Comparison of ENCODE assay signal across 27 cellular contexts in the genomic region with DNA sequence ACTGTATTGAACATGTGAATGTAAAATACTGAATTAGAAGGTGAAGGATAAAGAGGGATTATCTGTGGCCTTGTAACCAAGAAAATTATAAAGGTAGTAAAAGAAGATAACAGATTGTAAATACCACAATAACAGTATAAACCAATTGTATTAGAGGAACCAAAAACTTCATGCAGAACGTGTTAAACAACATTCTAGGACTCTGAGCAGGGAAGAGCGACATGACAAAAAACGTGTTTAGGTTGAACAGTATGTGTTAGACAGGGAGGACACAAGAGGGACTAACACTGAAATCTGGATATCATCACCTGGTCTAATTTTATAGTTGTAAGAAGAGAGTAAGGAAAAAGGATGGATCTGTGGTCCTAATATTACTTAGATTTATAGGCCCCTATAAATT.
"Had no signal": no experiment of that assay in that cellular context is flagged by ENCODE, and none has a peak within 500 bp of the region (broad histone marks: within the 10 kb centered on the region; RNA-seq: fewer than 3 reads in every experiment).

No MANE protein-coding gene starts in this region.

- H3K27ac Mint-ChIP-seq: stimulated activated effector memory CD8-positive, alpha-beta T cell treated with anti-CD3 and anti-CD28 coated beads, Interleukin-12 subunit alpha, Interleukin-12 subunit beta, amount 100 ng/mL, for 72 hours; stimulated activated memory B cell treated with anti-CD40 and anti-IgM and Interleukin-4, amounts not matched to agents 10 μg/mL and 1 μg/mL and 100 μg/mL, for 72 hours; stimulated activated naive B cell treated with anti-CD40 and anti-IgM and Interleukin-4, amounts not matched to agents 10 μg/mL and 1 μg/mL and 100 μg/mL, for 72 hours; stimulated activated naive CD8-positive, alpha-beta T cell treated with anti-CD3 and anti-CD28 coated beads, Interleukin-15, amount 100 ng/mL, for 72 hours; stimulated activated naive CD8-positive, alpha-beta T cell treated with anti-CD3 and anti-CD28 coated beads, Interleukin-15, Interleukin-2, amounts not matched to agents 100 ng/mL and 50 ng/mL, for 24 hours; type B pancreatic cell had no signal

- H3K36me3 Mint-ChIP-seq: stimulated activated effector memory CD8-positive, alpha-beta T cell treated with anti-CD3 and anti-CD28 coated beads, Interleukin-12 subunit alpha, Interleukin-12 subunit beta, amount 100 ng/mL, for 72 hours; stimulated activated naive B cell treated with anti-CD40 and anti-IgM and Interleukin-4, amounts not matched to agents 10 μg/mL and 1 μg/mL and 100 μg/mL, for 72 hours; type B pancreatic cell had no signal

- H3K4me3 ChIP-seq: stomach, suprapubic skin, testis, thoracic aorta, thyroid gland, tibial artery, tibial nerve, transverse colon, upper lobe of left lung, upper lobe of right lung, uterus, vagina had no signal

- H3K27me3 Mint-ChIP-seq: stimulated activated memory B cell treated with anti-CD40 and anti-IgM and Interleukin-4, amounts not matched to agents 10 μg/mL and 1 μg/mL and 100 μg/mL, for 72 hours; stimulated activated naive B cell treated with anti-CD40 and anti-IgM and Interleukin-4, amounts not matched to agents 10 μg/mL and 1 μg/mL and 100 μg/mL, for 72 hours; stimulated activated naive CD8-positive, alpha-beta T cell treated with anti-CD3 and anti-CD28 coated beads, Interleukin-15, amount 100 ng/mL, for 72 hours; stimulated activated naive CD8-positive, alpha-beta T cell treated with anti-CD3 and anti-CD28 coated beads, Interleukin-15, Interleukin-2, amounts not matched to agents 100 ng/mL and 50 ng/mL, for 24 hours; type B pancreatic cell had no signal

- H3K27me3 ChIP-seq: stomach, suprapubic skin, testis, thyroid gland, tibial artery, tibial nerve, transverse colon, upper lobe of left lung, upper lobe of right lung, uterus, vagina had no signal

- H3K4me1 Mint-ChIP-seq: stimulated activated effector memory CD8-positive, alpha-beta T cell treated with anti-CD3 and anti-CD28 coated beads, Interleukin-12 subunit alpha, Interleukin-12 subunit beta, amount 100 ng/mL, for 72 hours had no signal

- H3K9me3 Mint-ChIP-seq: stimulated activated effector memory CD8-positive, alpha-beta T cell treated with anti-CD3 and anti-CD28 coated beads, Interleukin-12 subunit alpha, Interleukin-12 subunit beta, amount 100 ng/mL, for 72 hours; stimulated activated memory B cell treated with anti-CD40 and anti-IgM and Interleukin-4, amounts not matched to agents 10 μg/mL and 1 μg/mL and 100 μg/mL, for 72 hours; stimulated activated naive B cell treated with anti-CD40 and anti-IgM and Interleukin-4, amounts not matched to agents 10 μg/mL and 1 μg/mL and 100 μg/mL, for 72 hours; stimulated activated naive CD8-positive, alpha-beta T cell treated with anti-CD3 and anti-CD28 coated beads, Interleukin-15, amount 100 ng/mL, for 72 hours; stimulated activated naive CD8-positive, alpha-beta T cell treated with anti-CD3 and anti-CD28 coated beads, Interleukin-15, Interleukin-2, amounts not matched to agents 100 ng/mL and 50 ng/mL, for 24 hours; type B pancreatic cell had no signal

- H3K4me1 ChIP-seq: stomach, suprapubic skin, testis, thyroid gland, tibial artery, tibial nerve, upper lobe of left lung, upper lobe of right lung, uterus, vagina had no signal

- H3K4me3 Mint-ChIP-seq: stimulated activated effector memory CD8-positive, alpha-beta T cell treated with anti-CD3 and anti-CD28 coated beads, Interleukin-12 subunit alpha, Interleukin-12 subunit beta, amount 100 ng/mL, for 72 hours; stimulated activated memory B cell treated with anti-CD40 and anti-IgM and Interleukin-4, amounts not matched to agents 10 μg/mL and 1 μg/mL and 100 μg/mL, for 72 hours; stimulated activated naive B cell treated with anti-CD40 and anti-IgM and Interleukin-4, amounts not matched to agents 10 μg/mL and 1 μg/mL and 100 μg/mL, for 72 hours; stimulated activated naive CD8-positive, alpha-beta T cell treated with anti-CD3 and anti-CD28 coated beads, Interleukin-15, amount 100 ng/mL, for 72 hours; stimulated activated naive CD8-positive, alpha-beta T cell treated with anti-CD3 and anti-CD28 coated beads, Interleukin-15, Interleukin-2, amounts not matched to agents 100 ng/mL and 50 ng/mL, for 24 hours; type B pancreatic cell had no signal

- H3K9me3 ChIP-seq: stomach, suprapubic skin, testis, thoracic aorta, thyroid gland, tibial artery, tibial nerve, transverse colon, upper lobe of left lung, upper lobe of right lung, uterus, vagina had no signal

- H3K27ac ChIP-seq: stomach, suprapubic skin, testis, thoracic aorta, thyroid gland, tibial artery, tibial nerve, transverse colon, upper lobe of left lung, upper lobe of right lung, uterus, vagina had no signal

- DNase-seq: stimulated activated CD4-positive, alpha-beta T cell treated with anti-CD3 and anti-CD28 coated beads, Interleukin-2, amount 100 ng/mL, for 48 hours; stimulated activated CD4-positive, alpha-beta T cell treated with anti-CD3 and anti-CD28 coated beads, Interleukin-4, amount 100 ng/mL, for 1 hour; stimulated activated CD4-positive, alpha-beta T cell treated with anti-CD3 and anti-CD28 coated beads, Interleukin-4, amount 100 ng/mL, for 24 hours; stimulated activated CD4-positive, alpha-beta T cell treated with anti-CD3 and anti-CD28 coated beads, Interleukin-4, amount 100 ng/mL, for 4 hours; stimulated activated CD8-positive, alpha-beta memory T cell treated with anti-CD3 and anti-CD28 coated beads, Interleukin-4, amount 100 ng/mL, for 48 hours; stimulated activated naive B cell treated with anti-CD40 and anti-IgM and Interleukin-4, amounts not matched to agents 10 μg/mL and 1 μg/mL and 100 μg/mL, for 72 hours; stimulated activated naive CD4-positive, alpha-beta T cell; stimulated activated naive CD4-positive, alpha-beta T cell treated with Interleukin-2 at 50 U/mL for 16 hours; stimulated activated naive CD8-positive, alpha-beta T cell treated with anti-CD3 and anti-CD28 coated beads, Interleukin-15, amount 100 ng/mL, for 72 hours; stimulated activated naive CD8-positive, alpha-beta T cell treated with anti-CD3 and anti-CD28 coated beads, Interleukin-15, Interleukin-2, amounts not matched to agents 100 U/mL and 50 U/mL, for 24 hours; stomach; substantia nigra; testis; thyroid gland; tibial artery; transverse colon; upper lobe of left lung; upper lobe of right lung; uterus had no signal

- H3K36me3 ChIP-seq: stomach, suprapubic skin, thoracic aorta, thyroid gland, tibial artery, tibial nerve, transverse colon, upper lobe of left lung, upper lobe of right lung, uterus, vagina had no signal
